Comparison of ENCODE assay signal across 8 cellular contexts in genomic region chr7:78018541-78019456, GRCh38.
DNase-seq lines count a peak whose midpoint lies in the region; ATAC-seq and TF ChIP-seq lines count a peak whose summit lies in the region.

No MANE protein-coding gene starts in this region.

- TF ChIP-seq CTCF in GM23338 (conservative IDR thresholded peaks at IDR 0.05; ENCODE audit: low read depth in 2 of 2) (0 out of 4 replicates have a peak, but pooled peaks of 1 of the 2 experiments have one; percentile 4), parathyroid adenoma (IDR thresholded peaks at IDR 0.05) (no peak), GM13977 (IDR thresholded peaks at IDR 0.05; ENCODE audit: extremely low read depth, insufficient read depth, missing control alignments) (no peak)

- H3K9ac ChIP-seq in parathyroid adenoma, result no peak overlapping the region

- H3K4me1 ChIP-seq in GM23338 (ENCODE audit: insufficient read depth) (peaks cover 28% of the 10 kb centered on the region), parathyroid adenoma (peaks cover 13% of the 10 kb centered on the region)

- H2AFZ ChIP-seq in GM23338 (peak overlapping the region; percentile 74; the same call in 1 of the 2 replicates), parathyroid adenoma (peak overlapping the region; percentile 60)

- peaks cover 11% of the 10 kb centered on the region for H3K27me3 Mint-ChIP-seq in GM23338 (ENCODE audit: insufficient read depth, low read depth, poor library complexity)
- H3K27me3 Mint-ChIP-seq in activated T-cell treated with anti-CD3 and anti-CD28 coated beads, Interleukin-2, amount 50 U/mL, for 4 hours (ENCODE audit: low read depth), result peaks cover 22% of the 10 kb centered on the region

- in situ Hi-C loops in Caki2 (cut with HindIII; ENCODE audit: low pct_unique_long_range_greater_than_20kb, low sequenced_read_pairs), result no loop called here
- in situ Hi-C loops in GM13977 (cut with MboI; ENCODE audit: low pct_unique_long_range_greater_than_20kb, low sequenced_read_pairs, unreplicated experiment), result no loop called here

- peaks cover 23% of the 10 kb centered on the region for H3K27me3 ChIP-seq in GM23338 (ENCODE audit: insufficient read depth)
- H3K27me3 ChIP-seq in parathyroid adenoma (ENCODE audit: control insufficient read depth, insufficient read depth, low read length), result no peaks in the 10 kb centered on the region

- no peaks in the 10 kb centered on the region for H3K9me3 Mint-ChIP-seq in GM23338
- no peaks in the 10 kb centered on the region for H3K9me3 Mint-ChIP-seq in activated T-cell treated with anti-CD3 and anti-CD28 coated beads, Interleukin-2, amount 50 U/mL, for 4 hours

- no peaks in the 10 kb centered on the region for H3K9me3 ChIP-seq in parathyroid adenoma (ENCODE audit: control insufficient read depth, low read length)

- H3K4me2 ChIP-seq in GM23338 (peak overlapping the region; percentile 93), parathyroid adenoma (ENCODE audit: low read length) (peak overlapping the region; percentile 68)

- H3K27ac ChIP-seq in GM23338 (ENCODE audit: low read depth) (no peak overlapping the region), parathyroid adenoma (peak overlapping the region; percentile 84)

- H3K36me3 Mint-ChIP-seq in GM23338 (ENCODE audit: low read depth), result no peaks in the 10 kb centered on the region; the same call in 2 of the 3 replicates
- no peaks in the 10 kb centered on the region for H3K36me3 Mint-ChIP-seq in activated T-cell treated with anti-CD3 and anti-CD28 coated beads, Interleukin-2, amount 50 U/mL, for 4 hours (ENCODE audit: insufficient read depth)

- DNase-seq in Caki2 (ENCODE audit: low read depth) (peak; percentile 51), GM23338 (ENCODE audit: low spot score) (peak; percentile 37), NCI-H1105 treated with DMSO at 0.1 percent for 48 hours (lab: John Stamatoyannopoulos, UW) (peak; percentile 48), globus pallidus (ENCODE audit: low spot score) (peak; percentile 42), GM19240 (ENCODE audit: insufficient read length, low spot score) (no peak), GM13977 (ENCODE audit: low spot score) (no peak)
- no peak for DNase-seq in activated T-cell treated with anti-CD3 and anti-CD28 coated beads, Interleukin-2, amount 50 U/mL, for 4 hours

- H3K4me3 ChIP-seq in GM23338 (peak overlapping the region; percentile 61), parathyroid adenoma (ENCODE audit: low read depth, low read length) (peak overlapping the region; percentile 60)

- H3K4me3 Mint-ChIP-seq in GM23338, result peak overlapping the region; percentile 81
- H3K4me3 Mint-ChIP-seq in activated T-cell treated with anti-CD3 and anti-CD28 coated beads, Interleukin-2, amount 50 U/mL, for 4 hours, result peak overlapping the region; percentile 83

- H3K9me2 ChIP-seq in GM23338 (ENCODE audit: insufficient read depth), result no peaks in the 10 kb centered on the region

- H4K20me1 ChIP-seq in GM23338 (replicated peaks; ENCODE audit: insufficient read depth), result no peaks in the 10 kb centered on the region

- H3F3A ChIP-seq in GM23338 (replicated peaks; ENCODE audit: low read depth), result no peaks in the 10 kb centered on the region

- no peaks in the 10 kb centered on the region for H3K79me2 ChIP-seq in GM23338 (replicated peaks; ENCODE audit: insufficient read depth)
- H3K79me2 ChIP-seq in parathyroid adenoma, result no peaks in the 10 kb centered on the region

- no peak; the same call in 2 of the 3 replicates for ATAC-seq in GM23338
- peak in 1 of 2 donors; percentile 9 for ATAC-seq in activated T-cell treated with anti-CD3 and anti-CD28 coated beads, Interleukin-2, amount 50 U/mL, for 4 hours

- no peaks in the 10 kb centered on the region for H3K36me3 ChIP-seq in GM23338 (ENCODE audit: insufficient read depth)
- no peaks in the 10 kb centered on the region for H3K36me3 ChIP-seq in parathyroid adenoma (ENCODE audit: control insufficient read depth, insufficient read depth, low read length)

- peaks cover 37% of the 10 kb centered on the region for H3K4me1 Mint-ChIP-seq in GM23338
- H3K4me1 Mint-ChIP-seq in activated T-cell treated with anti-CD3 and anti-CD28 coated beads, Interleukin-2, amount 50 U/mL, for 4 hours (ENCODE audit: low read depth), result peaks cover 12% of the 10 kb centered on the region

- H3K27ac Mint-ChIP-seq in GM23338, result no peak overlapping the region

TF ChIP-seq in GM23338, 12 proteins besides CTCF, POLR2A, EP300 and RAD21:
- TF ChIP-seq ZNF462 (CRISPR knock-in tag; IDR thresholded peaks at IDR 0.05) (no peak), EZH2 (IDR thresholded peaks at IDR 0.05; ENCODE audit: low read depth, unreplicated experiment) (peak; percentile 22)

Comparison
In these comparisons a context has a peak if more than half of its experiments do, and no peak if none do; other contexts are left out.
1. DNase-seq: peak in Caki2 (single experiment), GM23338 (single experiment), NCI-H1105 treated with DMSO at 0.1 percent for 48 hours (single experiment) and globus pallidus (single experiment); none in activated T-cell treated with anti-CD3 and anti-CD28 coated beads, Interleukin-2, amount 50 U/mL, for 4 hours (single experiment), GM19240 (single experiment) and GM13977 (single experiment).